1 cellular context compared by ENCODE assay signal in the genomic region with DNA sequence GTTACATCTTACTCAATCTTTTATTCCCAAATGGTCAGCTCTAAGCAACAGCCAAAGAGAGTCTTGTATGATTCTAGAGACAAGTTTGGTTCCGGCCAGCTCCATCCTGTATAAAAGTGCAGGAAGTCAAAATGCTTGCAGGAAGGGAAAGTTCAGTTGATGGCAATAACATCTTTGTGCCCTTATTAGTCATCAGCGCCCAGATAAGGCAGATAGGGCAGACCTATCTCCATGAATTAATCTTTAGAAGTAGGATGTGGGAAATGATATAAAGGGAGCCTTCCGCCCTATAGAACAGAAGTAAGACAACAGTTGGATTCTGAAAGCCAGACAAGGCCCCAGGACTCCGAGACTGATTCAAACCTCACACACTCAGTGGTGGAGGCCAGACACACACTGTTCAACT.
TF ChIP-seq lines count a peak whose summit lies in the region.

No MANE protein-coding gene starts in this region.

TF ChIP-seq in K562, 482 proteins besides CTCF, POLR2A, EP300 and RAD21 (continued from another document):
- TF ChIP-seq, protein P1, sequence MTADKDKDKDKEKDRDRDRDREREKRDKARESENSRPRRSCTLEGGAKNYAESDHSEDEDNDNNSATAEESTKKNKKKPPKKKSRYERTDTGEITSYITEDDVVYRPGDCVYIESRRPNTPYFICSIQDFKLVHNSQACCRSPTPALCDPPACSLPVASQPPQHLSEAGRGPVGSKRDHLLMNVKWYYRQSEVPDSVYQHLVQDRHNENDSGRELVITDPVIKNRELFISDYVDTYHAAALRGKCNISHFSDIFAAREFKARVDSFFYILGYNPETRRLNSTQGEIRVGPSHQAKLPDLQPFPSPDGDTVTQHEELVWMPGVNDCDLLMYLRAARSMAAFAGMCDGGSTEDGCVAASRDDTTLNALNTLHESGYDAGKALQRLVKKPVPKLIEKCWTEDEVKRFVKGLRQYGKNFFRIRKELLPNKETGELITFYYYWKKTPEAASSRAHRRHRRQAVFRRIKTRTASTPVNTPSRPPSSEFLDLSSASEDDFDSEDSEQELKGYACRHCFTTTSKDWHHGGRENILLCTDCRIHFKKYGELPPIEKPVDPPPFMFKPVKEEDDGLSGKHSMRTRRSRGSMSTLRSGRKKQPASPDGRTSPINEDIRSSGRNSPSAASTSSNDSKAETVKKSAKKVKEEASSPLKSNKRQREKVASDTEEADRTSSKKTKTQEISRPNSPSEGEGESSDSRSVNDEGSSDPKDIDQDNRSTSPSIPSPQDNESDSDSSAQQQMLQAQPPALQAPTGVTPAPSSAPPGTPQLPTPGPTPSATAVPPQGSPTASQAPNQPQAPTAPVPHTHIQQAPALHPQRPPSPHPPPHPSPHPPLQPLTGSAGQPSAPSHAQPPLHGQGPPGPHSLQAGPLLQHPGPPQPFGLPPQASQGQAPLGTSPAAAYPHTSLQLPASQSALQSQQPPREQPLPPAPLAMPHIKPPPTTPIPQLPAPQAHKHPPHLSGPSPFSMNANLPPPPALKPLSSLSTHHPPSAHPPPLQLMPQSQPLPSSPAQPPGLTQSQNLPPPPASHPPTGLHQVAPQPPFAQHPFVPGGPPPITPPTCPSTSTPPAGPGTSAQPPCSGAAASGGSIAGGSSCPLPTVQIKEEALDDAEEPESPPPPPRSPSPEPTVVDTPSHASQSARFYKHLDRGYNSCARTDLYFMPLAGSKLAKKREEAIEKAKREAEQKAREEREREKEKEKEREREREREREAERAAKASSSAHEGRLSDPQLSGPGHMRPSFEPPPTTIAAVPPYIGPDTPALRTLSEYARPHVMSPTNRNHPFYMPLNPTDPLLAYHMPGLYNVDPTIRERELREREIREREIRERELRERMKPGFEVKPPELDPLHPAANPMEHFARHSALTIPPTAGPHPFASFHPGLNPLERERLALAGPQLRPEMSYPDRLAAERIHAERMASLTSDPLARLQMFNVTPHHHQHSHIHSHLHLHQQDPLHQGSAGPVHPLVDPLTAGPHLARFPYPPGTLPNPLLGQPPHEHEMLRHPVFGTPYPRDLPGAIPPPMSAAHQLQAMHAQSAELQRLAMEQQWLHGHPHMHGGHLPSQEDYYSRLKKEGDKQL (CRISPR knock-in tag; IDR thresholded peaks at IDR 0.05; ENCODE audit: borderline replicate concordance) = no peak
- TF ChIP-seq FOSL1 (tag; conservative IDR thresholded peaks at IDR 0.05) (peak; percentile 54), E2F3 (CRISPR knock-in tag; IDR thresholded peaks at IDR 0.05) (no peak), MIER1 (IDR thresholded peaks at IDR 0.05; ENCODE audit: low read depth) (no peak), ZNF253 (CRISPR knock-in tag; conservative IDR thresholded peaks at IDR 0.05) (no peak), ZNF408 (CRISPR knock-in tag; IDR thresholded peaks at IDR 0.05; ENCODE audit: low read depth) (no peak)
- TF ChIP-seq, protein P2, sequence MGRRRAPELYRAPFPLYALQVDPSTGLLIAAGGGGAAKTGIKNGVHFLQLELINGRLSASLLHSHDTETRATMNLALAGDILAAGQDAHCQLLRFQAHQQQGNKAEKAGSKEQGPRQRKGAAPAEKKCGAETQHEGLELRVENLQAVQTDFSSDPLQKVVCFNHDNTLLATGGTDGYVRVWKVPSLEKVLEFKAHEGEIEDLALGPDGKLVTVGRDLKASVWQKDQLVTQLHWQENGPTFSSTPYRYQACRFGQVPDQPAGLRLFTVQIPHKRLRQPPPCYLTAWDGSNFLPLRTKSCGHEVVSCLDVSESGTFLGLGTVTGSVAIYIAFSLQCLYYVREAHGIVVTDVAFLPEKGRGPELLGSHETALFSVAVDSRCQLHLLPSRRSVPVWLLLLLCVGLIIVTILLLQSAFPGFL (CRISPR knock-in tag; IDR thresholded peaks at IDR 0.05) = no peak
